18 cellular contexts compared by ENCODE assay signal in the genomic region with DNA sequence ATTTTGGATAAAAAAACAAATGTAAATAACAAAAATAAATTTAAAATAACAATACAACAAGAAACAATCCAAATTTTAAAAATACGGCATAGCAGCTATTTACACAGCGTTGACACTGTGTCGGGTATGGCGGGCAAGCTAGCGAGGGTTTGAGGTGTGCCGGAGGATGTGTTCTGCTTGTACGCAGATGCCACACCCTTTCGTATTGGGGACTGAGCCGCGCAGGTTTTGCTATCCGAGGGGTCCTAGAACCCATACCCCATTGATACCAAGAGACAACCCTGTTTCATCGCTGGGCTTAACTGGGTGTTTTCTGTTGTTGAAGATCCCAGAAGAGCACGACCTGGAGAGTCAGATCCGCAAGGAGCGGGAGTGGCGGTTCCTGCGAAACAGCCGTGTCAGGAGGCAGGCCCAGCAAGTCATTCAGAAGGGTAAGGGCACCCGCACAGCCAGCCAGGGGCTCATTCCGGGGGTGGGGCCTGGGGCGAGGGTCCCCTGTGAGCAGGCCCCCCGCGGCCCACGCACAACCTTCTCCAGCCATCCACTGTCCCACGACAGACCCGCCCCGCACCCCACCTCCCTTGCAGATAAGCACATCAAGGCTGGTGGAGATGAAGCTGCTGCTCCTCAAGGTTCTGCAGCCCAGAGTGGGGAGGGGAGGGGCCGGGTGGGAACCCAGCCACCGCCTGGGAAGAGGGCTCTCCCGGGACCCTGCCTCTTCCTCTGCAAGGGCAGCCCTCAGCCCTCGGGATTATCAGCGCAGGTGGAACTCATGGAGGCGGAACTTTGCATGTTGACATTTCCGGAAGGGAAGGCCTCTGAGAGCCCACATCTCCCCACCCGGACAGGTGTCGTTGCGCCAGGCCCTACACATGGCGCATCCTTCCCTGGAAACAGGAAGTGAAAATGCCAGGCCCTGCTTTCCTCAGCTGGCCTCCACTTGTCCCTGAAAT. TPM values are rescaled to one million over a fixed set of nuclear protein-coding genes. Genes with fewer than 3 reads are reported as not detected.
A peak's percentile ranks its signal among the peaks of the same experiment; 100 is the strongest.
DNase-seq lines count a peak whose midpoint lies in the region; ATAC-seq, FAIRE-seq and TF ChIP-seq lines count a peak whose summit lies in the region.
"Had no signal": no experiment of that assay in that cellular context is flagged by ENCODE, and none has a peak within 500 bp of the region (broad histone marks: within the 10 kb centered on the region; RNA-seq: fewer than 3 reads in every experiment).

No MANE protein-coding gene starts in this region.

- peaks cover 25% of the 10 kb centered on the region for H3K4me1 Mint-ChIP-seq in CD4-positive, alpha-beta T cell (ENCODE audit: low read depth)

- H4K91ac ChIP-seq in neuronal stem cell (ENCODE audit: low read depth, low read length, poor library complexity): no peak overlapping the region

- H3K36me3 Mint-ChIP-seq in CD4-positive, alpha-beta T cell (ENCODE audit: low read depth): peaks cover 13% of the 10 kb centered on the region

- peak overlapping the region; percentile 83 to 98 (median 93) for H3K4me2 ChIP-seq in BLaER1 treated with 17β-estradiol and CSF1 and Interleukin-3, amounts not matched to agents 10 nM and 100 nM
- peak overlapping the region; percentile 2 for H3K4me2 ChIP-seq in SU-DHL-6 (ENCODE audit: low read depth, low read length, poor library complexity, severe bottlenecking)
- no peak overlapping the region for H3K4me2 ChIP-seq in neuronal stem cell (ENCODE audit: insufficient read depth, low read length, poor library complexity, severe bottlenecking)
- H3K4me2 ChIP-seq: hepatocyte had no signal

- no peak overlapping the region for H3K27ac Mint-ChIP-seq in CD4-positive, alpha-beta T cell
- H3K27ac Mint-ChIP-seq: activated T-helper 1 cell treated with anti-CD3 and anti-CD28 coated beads, Interleukin-12 subunit alpha, Interleukin-12 subunit beta, Interleukin-2, Interleukin-4 antibody, amounts not matched to agents 30 ng/mL and 10 ng/mL and 1 ng/mL, durations not matched to agents 14 hours and 24 hours and 36 hours had no signal

- H3K23ac ChIP-seq in neuronal stem cell (ENCODE audit: low read depth, low read length, poor library complexity): no peak overlapping the region

- no peaks in the 10 kb centered on the region for H3K79me2 ChIP-seq in SU-DHL-6 (ENCODE audit: insufficient read depth, low read length)
- H3K79me2 ChIP-seq: hepatocyte had no signal

- H2BK120ac ChIP-seq in neuronal stem cell (ENCODE audit: low read depth, low read length): no peak overlapping the region

- no peaks in the 10 kb centered on the region for H3F3A ChIP-seq in SU-DHL-6 (ENCODE audit: insufficient read depth)

- peak; percentile 14 for FAIRE-seq in GM19239 (lab: Jason Lieb, UNC)
- FAIRE-seq: HepG2 had no signal

- H2AFZ ChIP-seq in SU-DHL-6 (ENCODE audit: low read depth, low read length, severe bottlenecking): no peak overlapping the region
- no peak overlapping the region for H2AFZ ChIP-seq in neuronal stem cell (ENCODE audit: low read length)
- H2AFZ ChIP-seq: hepatocyte had no signal

- CTCF ChIA-PET in CD4-positive, alpha-beta T cell (lab: Charles Lee): no interaction called here

- H3K9ac ChIP-seq in BLaER1 treated with 17β-estradiol and CSF1 and Interleukin-3, amounts not matched to agents 10 nM and 100 nM: peak overlapping the region in 8 of 11 experiments; percentile 21 to 79 (median 66); a peak in 12 of 22 replicates
- 0 out of 2 replicates have a peak overlapping the region, but pooled peaks have one; percentile 11 for H3K9ac ChIP-seq in SU-DHL-6 (ENCODE audit: low read length)
- H3K9ac ChIP-seq in neuronal stem cell (ENCODE audit: low read depth, low read length, poor library complexity): no peak overlapping the region

- no peak for TF ChIP-seq CTCF in SU-DHL-6 (IDR thresholded peaks at IDR 0.05; ENCODE audit: insufficient read depth, low read length, poor library complexity, severe bottlenecking)
- TF ChIP-seq CTCF in CD4-positive, alpha-beta T cell (IDR thresholded peaks at IDR 0.05): no peak

- H3K36me3 ChIP-seq in BLaER1 treated with 17β-estradiol and CSF1 and Interleukin-3, amounts not matched to agents 10 nM and 100 nM: peaks cover 0 to 12% (median under 1%) of the 10 kb centered on the region in 11 experiments; a peak in 14 of 22 replicates
- H3K36me3 ChIP-seq in SU-DHL-6 (ENCODE audit: low read length) (no peaks in the 10 kb centered on the region), neuronal stem cell (replicated peaks in 1 of 2; ENCODE audit: control insufficient read depth in 2 of 2, insufficient read depth in 2 of 2, low read length in 2 of 2) (peaks cover 0 to 13% of the 10 kb centered on the region in 2 donors)
- H3K36me3 ChIP-seq: thoracic aorta had no signal

- peak overlapping the region in 8 of 11 experiments; percentile 41 to 90 (median 80); a peak in 16 of 22 replicates for H3K27ac ChIP-seq in BLaER1 treated with 17β-estradiol and CSF1 and Interleukin-3, amounts not matched to agents 10 nM and 100 nM
- H3K27ac ChIP-seq in SU-DHL-6 (ENCODE audit: low read depth, low read length) (peak overlapping the region; percentile 49; the same call in 1 of the 2 replicates), neuronal stem cell (replicated peaks; ENCODE audit: low read length) (no peak overlapping the region)
- H3K27ac ChIP-seq in CD4-positive, alpha-beta T cell (ENCODE audit: low read depth, low read length): no peak overlapping the region
- H3K27ac ChIP-seq: hepatocyte, thoracic aorta had no signal

- H3K18ac ChIP-seq in neuronal stem cell (ENCODE audit: low read length): no peak overlapping the region

- H2AK5ac ChIP-seq in neuronal stem cell (ENCODE audit: low read depth, low read length): peak overlapping the region; percentile 44

- intact Hi-C loops in CD4-positive, alpha-beta T cell (cut with DNase I, micrococcal nuclease): no loop called here

- no CpG with 5 or more reads among the region's 38 CpGs for WGBS in neuronal stem cell (ENCODE audit: extremely low coverage in 2 of 2, insufficient read length in 2 of 2, insufficient replicate concordance in 1 of 2), 2 donors

- POLR2A ChIA-PET in CD4-positive, alpha-beta T cell (lab: Charles Lee): no interaction called here

- H2BK15ac ChIP-seq in neuronal stem cell (ENCODE audit: low read length): no peak overlapping the region

- no peaks in the 10 kb centered on the region for H3K9me2 ChIP-seq in SU-DHL-6 (replicated peaks; ENCODE audit: insufficient read depth, low read length)

- no peaks in the 10 kb centered on the region for H3K9me3 Mint-ChIP-seq in CD4-positive, alpha-beta T cell
- H3K9me3 Mint-ChIP-seq: activated T-helper 1 cell treated with anti-CD3 and anti-CD28 coated beads, Interleukin-12 subunit alpha, Interleukin-12 subunit beta, Interleukin-2, Interleukin-4 antibody, amounts not matched to agents 30 ng/mL and 10 ng/mL and 1 ng/mL, durations not matched to agents 14 hours and 24 hours and 36 hours had no signal

- H3K27me3 ChIP-seq in BLaER1 treated with 17β-estradiol and CSF1 and Interleukin-3, amounts not matched to agents 10 nM and 100 nM: peaks cover 58 to 91% (median 76%) of the 10 kb centered on the region in 11 experiments
- H3K27me3 ChIP-seq in SU-DHL-6 (ENCODE audit: low read length) (no peaks in the 10 kb centered on the region), neuronal stem cell (ENCODE audit: control insufficient read depth in 3 of 3, insufficient read depth in 3 of 3, low read depth in 1 of 3, low read length in 3 of 3) (no peaks in the 10 kb centered on the region)
- H3K27me3 ChIP-seq in CD4-positive, alpha-beta T cell (ENCODE audit: control insufficient read depth, insufficient read depth, low read length): no peaks in the 10 kb centered on the region
- H3K27me3 ChIP-seq: hepatocyte had no signal

- H4K8ac ChIP-seq in neuronal stem cell (ENCODE audit: low read depth, low read length): no peak overlapping the region

- no peaks in the 10 kb centered on the region for H3K9me3 ChIP-seq in BLaER1 treated with 17β-estradiol and CSF1 and Interleukin-3, amounts not matched to agents 10 nM and 100 nM (replicated peaks in 1 of 11)
- H3K9me3 ChIP-seq in SU-DHL-6 (ENCODE audit: insufficient read depth, low read length): no peaks in the 10 kb centered on the region
- H3K9me3 ChIP-seq in neuronal stem cell (replicated peaks in 1 of 2; ENCODE audit: control insufficient read depth in 2 of 2, insufficient read depth in 1 of 2, low read depth in 1 of 2, low read length in 2 of 2): no peaks in the 10 kb centered on the region
- H3K9me3 ChIP-seq in CD4-positive, alpha-beta T cell (ENCODE audit: control insufficient read depth, low read length): no peaks in the 10 kb centered on the region
- H3K9me3 ChIP-seq: thoracic aorta had no signal

- ATAC-seq in GM19397 (IDR thresholded peaks at IDR 0.05; ENCODE audit: unreplicated experiment): no peak
- ATAC-seq in CD4-positive, alpha-beta T cell (ENCODE audit: poor library complexity): no peak

- no peak overlapping the region for H2BK5ac ChIP-seq in neuronal stem cell (ENCODE audit: low read length)

- H3K4me3 ChIP-seq in BLaER1 treated with 17β-estradiol and CSF1 and Interleukin-3, amounts not matched to agents 10 nM and 100 nM: peak overlapping the region in 5 of 10 experiments; percentile 24 to 42 (median 35); a peak in 8 of 20 replicates
- H3K4me3 ChIP-seq in SU-DHL-6 (ENCODE audit: insufficient read depth, low read length, poor library complexity, severe bottlenecking): no peak overlapping the region
- no peak overlapping the region for H3K4me3 ChIP-seq in neuronal stem cell (ENCODE audit: low read length in 2 of 2)
- H3K4me3 ChIP-seq: hepatocyte, thoracic aorta had no signal

- H3K14ac ChIP-seq in neuronal stem cell (ENCODE audit: low read length): no peak overlapping the region

- H2BK12ac ChIP-seq in neuronal stem cell (ENCODE audit: low read length): no peak overlapping the region

- no peak overlapping the region for H3K4me3 Mint-ChIP-seq in CD4-positive, alpha-beta T cell
- H3K4me3 Mint-ChIP-seq: activated T-helper 1 cell treated with anti-CD3 and anti-CD28 coated beads, Interleukin-12 subunit alpha, Interleukin-12 subunit beta, Interleukin-2, Interleukin-4 antibody, amounts not matched to agents 30 ng/mL and 10 ng/mL and 1 ng/mL, durations not matched to agents 14 hours and 24 hours and 36 hours had no signal

- DNase-seq in GM19239 (ENCODE audit: insufficient read length, low spot score) (peak; percentile 44), neuronal stem cell (ENCODE audit: low spot score) (no peak), SK-N-DZ (ENCODE audit: low spot score) (no peak), superior temporal gyrus (ENCODE audit: extremely low spot score) (no peak)
- DNase-seq in CD4-positive, alpha-beta T cell: no peak
- DNase-seq: activated CD8-positive, alpha-beta memory T cell treated with anti-CD3 and anti-CD28 coated beads for 24 hours; HCEC 1CT; midbrain; MM.1S; nucleus accumbens; stimulated activated CD4-positive, alpha-beta T cell treated with anti-CD3 and anti-CD28 coated beads, Interleukin-2, amount 100 ng/mL, for 48 hours had no signal

- H3K79me1 ChIP-seq in neuronal stem cell (ENCODE audit: low read depth, low read length): peaks cover 3% of the 10 kb centered on the region

- H3K27me3 Mint-ChIP-seq in CD4-positive, alpha-beta T cell: no peaks in the 10 kb centered on the region

- H4K20me1 ChIP-seq in BLaER1 treated with 17β-estradiol and CSF1 and Interleukin-3, amounts not matched to agents 10 nM and 100 nM: peaks cover 0 to 81% (median 58%) of the 10 kb centered on the region in 11 experiments; a peak in 17 of 22 replicates
- no peaks in the 10 kb centered on the region for H4K20me1 ChIP-seq in SU-DHL-6 (ENCODE audit: low read depth, low read length)

- peaks cover 76 to 88% (median 83%) of the 10 kb centered on the region in 10 experiments for H3K4me1 ChIP-seq in BLaER1 treated with 17β-estradiol and CSF1 and Interleukin-3, amounts not matched to agents 10 nM and 100 nM
- H3K4me1 ChIP-seq in neuronal stem cell (ENCODE audit: control insufficient read depth in 2 of 2, insufficient read depth in 1 of 2, low read depth in 1 of 2, low read length in 2 of 2): peaks cover 27 to 34% of the 10 kb centered on the region in 2 donors

- H3K4ac ChIP-seq in neuronal stem cell (ENCODE audit: low read length): no peak overlapping the region

RNA-seq across cellular contexts. Expression of gene CHMP6, which starts 51.2 kb away (rescaled TPM):
- 14.3 TPM for polyA plus RNA-seq in neuronal stem cell (2013, experiment 1 of 2)
- 13.1 TPM for polyA plus RNA-seq in neuronal stem cell (2013, experiment 2 of 2)
- polyA plus RNA-seq in SK-N-DZ (2014; cell fraction: cytosol; rRNA removed): 18.4 and 18.6 TPM in 2 replicates
- polyA plus RNA-seq in SK-N-DZ (2014; cell fraction: nucleus; rRNA removed): 13.8 and 17.7 TPM in 2 replicates
- total RNA-seq in CD4-positive, alpha-beta T cell: 10 to 100 TPM; 11.5 to 13.3 TPM

Comparison
In these comparisons a context has a peak if more than half of its experiments do, and no peak if none do; other contexts are left out.
1. H3K27ac ChIP-seq: peak in BLaER1 treated with 17β-estradiol and CSF1 and Interleukin-3, amounts not matched to agents 10 nM and 100 nM (8 of 11) and SU-DHL-6 (single experiment); none in neuronal stem cell (single experiment) and CD4-positive, alpha-beta T cell (single experiment).